Comparison of ENCODE assay signal across 1 cellular context in genomic region chr3:58526124-58526957, GRCh38.
TF ChIP-seq lines count a peak whose summit lies in the region.

No MANE protein-coding gene starts in this region.

TF ChIP-seq in GM23338, 12 proteins besides CTCF, POLR2A, EP300 and RAD21:
- TF ChIP-seq JUNB (IDR thresholded peaks at IDR 0.05; ENCODE audit: unreplicated experiment) (no peak), POLR2AphosphoS5 (IDR thresholded peaks at IDR 0.05; ENCODE audit: low read depth) (no peak), ZNF114 (CRISPR knock-in tag; IDR thresholded peaks at IDR 0.05) (no peak), NANOG (IDR thresholded peaks at IDR 0.05; ENCODE audit: borderline replicate concordance) (no peak), EZH2phosphoT487 (IDR thresholded peaks at IDR 0.05; ENCODE audit: unreplicated experiment) (no peak), EZH2 (IDR thresholded peaks at IDR 0.05; ENCODE audit: low read depth, unreplicated experiment) (no peak), ZNF331 (CRISPR knock-in tag; IDR thresholded peaks at IDR 0.05; ENCODE audit: low read depth) (no peak), CREB1 (CRISPR knock-in tag; IDR thresholded peaks at IDR 0.05; ENCODE audit: low read depth) (no peak), ETS1 (IDR thresholded peaks at IDR 0.05) (no peak), STAT1 (IDR thresholded peaks at IDR 0.05; ENCODE audit: unreplicated experiment) (no peak)
- TF ChIP-seq, protein P1, sequence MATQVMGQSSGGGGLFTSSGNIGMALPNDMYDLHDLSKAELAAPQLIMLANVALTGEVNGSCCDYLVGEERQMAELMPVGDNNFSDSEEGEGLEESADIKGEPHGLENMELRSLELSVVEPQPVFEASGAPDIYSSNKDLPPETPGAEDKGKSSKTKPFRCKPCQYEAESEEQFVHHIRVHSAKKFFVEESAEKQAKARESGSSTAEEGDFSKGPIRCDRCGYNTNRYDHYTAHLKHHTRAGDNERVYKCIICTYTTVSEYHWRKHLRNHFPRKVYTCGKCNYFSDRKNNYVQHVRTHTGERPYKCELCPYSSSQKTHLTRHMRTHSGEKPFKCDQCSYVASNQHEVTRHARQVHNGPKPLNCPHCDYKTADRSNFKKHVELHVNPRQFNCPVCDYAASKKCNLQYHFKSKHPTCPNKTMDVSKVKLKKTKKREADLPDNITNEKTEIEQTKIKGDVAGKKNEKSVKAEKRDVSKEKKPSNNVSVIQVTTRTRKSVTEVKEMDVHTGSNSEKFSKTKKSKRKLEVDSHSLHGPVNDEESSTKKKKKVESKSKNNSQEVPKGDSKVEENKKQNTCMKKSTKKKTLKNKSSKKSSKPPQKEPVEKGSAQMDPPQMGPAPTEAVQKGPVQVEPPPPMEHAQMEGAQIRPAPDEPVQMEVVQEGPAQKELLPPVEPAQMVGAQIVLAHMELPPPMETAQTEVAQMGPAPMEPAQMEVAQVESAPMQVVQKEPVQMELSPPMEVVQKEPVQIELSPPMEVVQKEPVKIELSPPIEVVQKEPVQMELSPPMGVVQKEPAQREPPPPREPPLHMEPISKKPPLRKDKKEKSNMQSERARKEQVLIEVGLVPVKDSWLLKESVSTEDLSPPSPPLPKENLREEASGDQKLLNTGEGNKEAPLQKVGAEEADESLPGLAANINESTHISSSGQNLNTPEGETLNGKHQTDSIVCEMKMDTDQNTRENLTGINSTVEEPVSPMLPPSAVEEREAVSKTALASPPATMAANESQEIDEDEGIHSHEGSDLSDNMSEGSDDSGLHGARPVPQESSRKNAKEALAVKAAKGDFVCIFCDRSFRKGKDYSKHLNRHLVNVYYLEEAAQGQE (IDR thresholded peaks at IDR 0.05; ENCODE audit: unreplicated experiment), result no peak
- TF ChIP-seq, protein P2, sequence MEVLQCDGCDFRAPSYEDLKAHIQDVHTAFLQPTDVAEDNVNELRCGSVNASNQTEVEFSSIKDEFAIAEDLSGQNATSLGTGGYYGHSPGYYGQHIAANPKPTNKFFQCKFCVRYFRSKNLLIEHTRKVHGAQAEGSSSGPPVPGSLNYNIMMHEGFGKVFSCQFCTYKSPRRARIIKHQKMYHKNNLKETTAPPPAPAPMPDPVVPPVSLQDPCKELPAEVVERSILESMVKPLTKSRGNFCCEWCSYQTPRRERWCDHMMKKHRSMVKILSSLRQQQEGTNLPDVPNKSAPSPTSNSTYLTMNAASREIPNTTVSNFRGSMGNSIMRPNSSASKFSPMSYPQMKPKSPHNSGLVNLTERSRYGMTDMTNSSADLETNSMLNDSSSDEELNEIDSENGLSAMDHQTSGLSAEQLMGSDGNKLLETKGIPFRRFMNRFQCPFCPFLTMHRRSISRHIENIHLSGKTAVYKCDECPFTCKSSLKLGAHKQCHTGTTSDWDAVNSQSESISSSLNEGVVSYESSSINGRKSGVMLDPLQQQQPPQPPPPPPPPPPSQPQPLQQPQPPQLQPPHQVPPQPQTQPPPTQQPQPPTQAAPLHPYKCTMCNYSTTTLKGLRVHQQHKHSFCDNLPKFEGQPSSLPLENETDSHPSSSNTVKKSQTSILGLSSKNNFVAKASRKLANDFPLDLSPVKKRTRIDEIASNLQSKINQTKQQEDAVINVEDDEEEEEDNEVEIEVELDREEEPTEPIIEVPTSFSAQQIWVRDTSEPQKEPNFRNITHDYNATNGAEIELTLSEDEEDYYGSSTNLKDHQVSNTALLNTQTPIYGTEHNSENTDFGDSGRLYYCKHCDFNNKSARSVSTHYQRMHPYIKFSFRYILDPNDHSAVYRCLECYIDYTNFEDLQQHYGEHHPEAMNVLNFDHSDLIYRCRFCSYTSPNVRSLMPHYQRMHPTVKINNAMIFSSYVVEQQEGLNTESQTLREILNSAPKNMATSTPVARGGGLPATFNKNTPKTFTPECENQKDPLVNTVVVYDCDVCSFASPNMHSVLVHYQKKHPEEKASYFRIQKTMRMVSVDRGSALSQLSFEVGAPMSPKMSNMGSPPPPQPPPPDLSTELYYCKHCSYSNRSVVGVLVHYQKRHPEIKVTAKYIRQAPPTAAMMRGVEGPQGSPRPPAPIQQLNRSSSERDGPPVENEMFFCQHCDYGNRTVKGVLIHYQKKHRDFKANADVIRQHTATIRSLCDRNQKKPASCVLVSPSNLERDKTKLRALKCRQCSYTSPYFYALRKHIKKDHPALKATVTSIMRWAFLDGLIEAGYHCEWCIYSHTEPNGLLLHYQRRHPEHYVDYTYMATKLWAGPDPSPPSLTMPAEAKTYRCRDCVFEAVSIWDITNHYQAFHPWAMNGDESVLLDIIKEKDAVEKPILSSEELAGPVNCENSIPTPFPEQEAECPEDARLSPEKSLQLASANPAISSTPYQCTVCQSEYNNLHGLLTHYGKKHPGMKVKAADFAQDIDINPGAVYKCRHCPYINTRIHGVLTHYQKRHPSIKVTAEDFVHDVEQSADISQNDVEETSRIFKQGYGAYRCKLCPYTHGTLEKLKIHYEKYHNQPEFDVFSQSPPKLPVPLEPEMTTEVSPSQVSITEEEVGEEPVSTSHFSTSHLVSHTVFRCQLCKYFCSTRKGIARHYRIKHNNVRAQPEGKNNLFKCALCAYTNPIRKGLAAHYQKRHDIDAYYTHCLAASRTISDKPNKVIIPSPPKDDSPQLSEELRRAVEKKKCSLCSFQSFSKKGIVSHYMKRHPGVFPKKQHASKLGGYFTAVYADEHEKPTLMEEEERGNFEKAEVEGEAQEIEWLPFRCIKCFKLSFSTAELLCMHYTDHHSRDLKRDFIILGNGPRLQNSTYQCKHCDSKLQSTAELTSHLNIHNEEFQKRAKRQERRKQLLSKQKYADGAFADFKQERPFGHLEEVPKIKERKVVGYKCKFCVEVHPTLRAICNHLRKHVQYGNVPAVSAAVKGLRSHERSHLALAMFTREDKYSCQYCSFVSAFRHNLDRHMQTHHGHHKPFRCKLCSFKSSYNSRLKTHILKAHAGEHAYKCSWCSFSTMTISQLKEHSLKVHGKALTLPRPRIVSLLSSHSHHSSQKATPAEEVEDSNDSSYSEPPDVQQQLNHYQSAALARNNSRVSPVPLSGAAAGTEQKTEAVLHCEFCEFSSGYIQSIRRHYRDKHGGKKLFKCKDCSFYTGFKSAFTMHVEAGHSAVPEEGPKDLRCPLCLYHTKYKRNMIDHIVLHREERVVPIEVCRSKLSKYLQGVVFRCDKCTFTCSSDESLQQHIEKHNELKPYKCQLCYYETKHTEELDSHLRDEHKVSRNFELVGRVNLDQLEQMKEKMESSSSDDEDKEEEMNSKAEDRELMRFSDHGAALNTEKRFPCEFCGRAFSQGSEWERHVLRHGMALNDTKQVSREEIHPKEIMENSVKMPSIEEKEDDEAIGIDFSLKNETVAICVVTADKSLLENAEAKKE (CRISPR knock-in tag; IDR thresholded peaks at IDR 0.05), result no peak
